ENCODE assay signal across 12 cellular contexts in the genomic region with DNA sequence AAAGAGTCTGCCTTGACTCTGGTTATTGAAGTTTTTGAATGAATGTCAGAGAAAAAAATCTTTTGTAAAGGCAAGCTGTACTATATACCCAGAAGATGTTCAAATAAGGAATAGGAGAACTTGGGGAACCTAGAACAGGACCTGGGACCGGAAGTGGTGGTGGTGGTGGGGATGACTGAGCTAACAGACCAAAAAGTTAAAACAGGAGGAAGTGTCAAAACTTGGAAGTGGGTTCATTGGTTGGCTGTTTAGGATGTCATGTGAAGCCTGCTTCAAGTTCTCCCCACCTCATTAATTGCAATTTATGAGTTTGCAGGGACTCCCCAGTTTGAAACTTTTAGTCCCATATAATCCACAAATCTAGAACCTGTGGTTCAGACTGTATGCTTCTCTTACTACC. TPM values are rescaled to one million over a fixed set of nuclear protein-coding genes. Genes with fewer than 3 reads are reported as not detected.
DNase-seq lines count a peak whose midpoint lies in the region; ATAC-seq and TF ChIP-seq lines count a peak whose summit lies in the region.
"Had no signal": no experiment of that assay in that cellular context is flagged by ENCODE, and none has a peak within 500 bp of the region (broad histone marks: within the 10 kb centered on the region; RNA-seq: fewer than 3 reads in every experiment).

No MANE protein-coding gene starts in this region.

- H3K27me3 Mint-ChIP-seq in CD4-positive, alpha-beta memory T cell: no peaks in the 10 kb centered on the region
- H3K27me3 Mint-ChIP-seq in endothelial cell (ENCODE audit: unreplicated experiment): peaks cover 7% of the 10 kb centered on the region

- no peaks in the 10 kb centered on the region for H3K27me3 ChIP-seq in CD4-positive, alpha-beta memory T cell (ENCODE audit: insufficient read depth, low read length)
- H3K27me3 ChIP-seq in heart left ventricle: no peaks in the 10 kb centered on the region

- intact Hi-C loops in CD4-positive, alpha-beta memory T cell (cut with micrococcal nuclease): loop anchor here (5.0 kb wide), 1 partner anchor 33 kb away; no protein-coding TSS in a partner anchor
- intact Hi-C loops in heart left ventricle (cut with DNase I): no loop called here

- POLR2A ChIA-PET in CD4-positive, alpha-beta memory T cell (lab: Charles Lee; ENCODE audit: partially characterized antibody): interaction anchor here (1.1 to 2.6 kb wide), 2 partner anchors 26 to 34 kb away, joined by 5 to 9 read pairs; a partner anchor contains a TSS

- H3K9me3 ChIP-seq in CD4-positive, alpha-beta memory T cell (ENCODE audit: control insufficient read depth in 1 of 2, low read length in 2 of 2): no peaks in the 10 kb centered on the region
- peaks cover 0 to 12% (median 5%) of the 10 kb centered on the region in 12 donors for H3K9me3 ChIP-seq in heart left ventricle

- H3K4me1 ChIP-seq in CD4-positive, alpha-beta memory T cell (ENCODE audit: insufficient read depth, low read length): peaks cover 38% of the 10 kb centered on the region
- H3K4me1 ChIP-seq in heart left ventricle: peaks cover 0 to 48% (median 0%) of the 10 kb centered on the region in 12 donors

- peaks cover 0 to 13% (median 4%) of the 10 kb centered on the region in 8 donors for H3K9me3 Mint-ChIP-seq in CD4-positive, alpha-beta memory T cell
- H3K9me3 Mint-ChIP-seq in endothelial cell (ENCODE audit: unreplicated experiment): no peaks in the 10 kb centered on the region

- no peaks in the 10 kb centered on the region for H3K36me3 ChIP-seq in CD4-positive, alpha-beta memory T cell (ENCODE audit: insufficient read depth, low read length)
- H3K36me3 ChIP-seq in heart left ventricle: peaks cover 0 to 2% (median 0%) of the 10 kb centered on the region in 9 donors

- 78 to 86% (median 85%) methylated on average over 1 of the region's 1 CpG for WGBS in heart left ventricle, 4 donors

- H3K4me3 Mint-ChIP-seq in CD4-positive, alpha-beta memory T cell: peak overlapping the region in 6 of 8 donors; percentile 3 to 67 (median 46)
- H3K4me3 Mint-ChIP-seq in endothelial cell (ENCODE audit: unreplicated experiment): no peak overlapping the region
- H3K4me3 Mint-ChIP-seq: WTC11 had no signal

- TF ChIP-seq POLR2A in heart left ventricle (IDR thresholded peaks at IDR 0.05): no peak

- peaks cover 26 to 56% (median 42%) of the 10 kb centered on the region in 4 donors for H3K4me1 Mint-ChIP-seq in CD4-positive, alpha-beta memory T cell
- peaks cover 8% of the 10 kb centered on the region for H3K4me1 Mint-ChIP-seq in endothelial cell (ENCODE audit: unreplicated experiment)

- peak; percentile 47 for ATAC-seq in GM21529 (IDR thresholded peaks at IDR 0.05; ENCODE audit: unreplicated experiment)
- ATAC-seq in heart left ventricle: peak in 2 of 4 donors; percentile 38 to 48
- no peak for ATAC-seq in GM18867 (IDR thresholded peaks at IDR 0.05; ENCODE audit: unreplicated experiment)
- ATAC-seq: left lobe of liver, WTC11 had no signal

- peaks cover 33 to 36% of the 10 kb centered on the region in 2 donors for H3K36me3 Mint-ChIP-seq in CD4-positive, alpha-beta memory T cell
- H3K36me3 Mint-ChIP-seq in endothelial cell (ENCODE audit: low read depth, unreplicated experiment): peaks cover 5% of the 10 kb centered on the region

- no peak for TF ChIP-seq CTCF in heart left ventricle (IDR thresholded peaks at IDR 0.05)
- TF ChIP-seq CTCF in endothelial cell (IDR thresholded peaks at IDR 0.05; ENCODE audit: unreplicated experiment): no peak

- peak overlapping the region in 6 of 7 donors; percentile 1 to 91 (median 46) for H3K27ac Mint-ChIP-seq in CD4-positive, alpha-beta memory T cell
- H3K27ac Mint-ChIP-seq in endothelial cell (ENCODE audit: unreplicated experiment): no peak overlapping the region
- H3K27ac Mint-ChIP-seq: WTC11 had no signal

- no peak overlapping the region for H3K27ac ChIP-seq in CD4-positive, alpha-beta memory T cell (ENCODE audit: low read depth, low read length)
- H3K27ac ChIP-seq in heart left ventricle: peak overlapping the region in 1 of 12 donors; percentile 90

- CTCF ChIA-PET in CD4-positive, alpha-beta memory T cell (lab: Charles Lee; ENCODE audit: partially characterized antibody): interaction anchor here (0.9 kb wide), 1 partner anchor 25 kb away, joined by 4 read pairs; no protein-coding TSS in a partner anchor

- H3K4me3 ChIP-seq in CD4-positive, alpha-beta memory T cell (ENCODE audit: low read length in 2 of 2): no peak overlapping the region
- no peak overlapping the region for H3K4me3 ChIP-seq in heart left ventricle

- peak in 4 of 5 donors; percentile 8 to 26 (median 18) for DNase-seq in CD4-positive, alpha-beta memory T cell
- DNase-seq in SKM-1 (lab: John Stamatoyannopoulos, UW; ENCODE audit: unreplicated experiment) (peak; percentile 14), heart left ventricle (peak in 4 of 5 donors; percentile 34 to 47 (median 40)), ureter (ENCODE audit: low spot score) (no peak), endothelial cell (ENCODE audit: low spot score) (no peak), LoVo (ENCODE audit: low spot score) (no peak)
- DNase-seq: DMS153, H7 had no signal

RNA-seq across cellular contexts. Expression of a gene that starts 26.2 kb away (rescaled TPM):
- total RNA-seq in CD4-positive, alpha-beta memory T cell: 10 to 100 TPM; 26.4 to 27.6 TPM
- polyA plus RNA-seq in CD4-positive, alpha-beta memory T cell: 1 to 10 TPM; 2.9 to 8.3 TPM
- total RNA-seq in heart left ventricle (10 to 100 TPM in 1 of 9 donors, 1 to 10 TPM in 8; 1.8 to 18.4 (median 3.1) TPM), ureter (10.3 TPM), endothelial cell (ENCODE audit: unreplicated experiment) (1.1 TPM)
- 1 to 10 TPM in 1 of 2 donors, under 1 TPM in 1; 0.84 to 1.1 TPM for polyA plus RNA-seq in heart left ventricle

Comparison
In these comparisons a context has a peak if more than half of its experiments do, and no peak if none do; other contexts are left out.
1. DNase-seq: peak in CD4-positive, alpha-beta memory T cell (4 of 5), SKM-1 (single experiment) and heart left ventricle (4 of 5); none in ureter (single experiment), endothelial cell (single experiment) and LoVo (single experiment).